1 cellular context compared by ENCODE assay signal in the genomic region with DNA sequence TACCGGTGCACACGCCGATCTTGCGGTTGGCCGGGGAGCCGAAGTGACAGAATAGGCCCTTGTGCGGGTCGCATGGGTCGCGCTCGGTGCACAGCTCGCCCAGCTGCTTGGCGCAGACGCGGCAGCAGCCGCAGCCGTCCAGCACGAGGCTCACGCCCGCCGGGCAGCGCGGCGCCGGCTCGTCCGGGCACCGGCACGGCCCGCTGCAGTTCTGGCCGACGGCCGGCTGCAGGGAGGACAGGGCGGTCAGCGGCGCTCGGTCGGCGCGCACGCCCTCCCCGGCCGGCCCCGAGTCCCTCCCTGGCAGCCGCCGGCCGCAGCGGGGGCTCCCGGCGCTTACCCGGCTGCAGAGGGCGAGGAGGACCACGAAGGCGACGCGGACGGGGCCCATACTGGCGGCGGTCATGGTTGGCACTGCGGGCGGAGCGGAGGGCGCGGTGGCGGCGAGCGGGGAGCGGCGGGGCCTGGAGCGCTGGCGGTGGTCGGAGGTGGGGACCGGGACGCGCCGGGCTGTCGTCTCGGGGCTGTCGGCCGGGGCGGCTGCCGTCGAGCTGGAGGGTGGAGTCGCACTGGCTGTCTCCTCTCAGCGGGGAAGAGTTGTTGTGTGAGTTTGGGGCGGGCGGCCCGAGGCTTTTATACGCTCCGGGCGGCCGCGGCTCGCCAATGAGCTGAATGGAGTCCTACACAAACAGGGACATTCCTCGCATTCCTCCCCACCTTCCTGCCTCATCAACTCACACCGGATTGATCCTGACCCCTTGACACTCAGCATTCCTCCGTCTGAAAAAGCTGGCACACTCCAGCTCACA.
TF ChIP-seq lines count a peak whose summit lies in the region.

Gene CCN2 (minus strand): TSS at position 606 of the 809 bp plus-strand sequence. CDS start 200 bp downstream, at position 406.

TF ChIP-seq in HEK293, 187 proteins besides CTCF, POLR2A, EP300 and RAD21 (continued from another document and continues in another):
- TF ChIP-seq ZBTB44 (tag by site-specific recombination; IDR thresholded peaks at IDR 0.05) (no peak), ZNF19 (tag by site-specific recombination; IDR thresholded peaks at IDR 0.05; ENCODE audit: low read depth) (no peak), ZEB2 (tag by site-specific recombination; IDR thresholded peaks at IDR 0.05) (peak; percentile 65), ZNF404 (tag by site-specific recombination; IDR thresholded peaks at IDR 0.05) (no peak), WT1 (tag by site-specific recombination; IDR thresholded peaks at IDR 0.05) (0 out of 2 replicates have a peak, but pooled peaks have one; percentile 33), ZNF23 (tag by site-specific recombination; IDR thresholded peaks at IDR 0.05; ENCODE audit: borderline replicate concordance) (no peak), ZNF112 (tag by site-specific recombination; IDR thresholded peaks at IDR 0.05) (no peak), GLI4 (tag by site-specific recombination; IDR thresholded peaks at IDR 0.05) (no peak), KLF1 (tag by site-specific recombination; IDR thresholded peaks at IDR 0.05) (no peak), ZNF791 (tag by site-specific recombination; IDR thresholded peaks at IDR 0.05) (no peak), ZNF274 (IDR thresholded peaks at IDR 0.05; ENCODE audit: low read length) (no peak), ZNF274 (tag by site-specific recombination; IDR thresholded peaks at IDR 0.05; ENCODE audit: borderline replicate concordance) (no peak), ZNF704 (tag by site-specific recombination; IDR thresholded peaks at IDR 0.05) (no peak), ZNF280D (tag by site-specific recombination; IDR thresholded peaks at IDR 0.05) (0 out of 2 replicates have a peak, but pooled peaks have one; percentile 40), ZNF529 (tag by site-specific recombination; IDR thresholded peaks at IDR 0.05; ENCODE audit: insufficient replicate concordance) (no peak), KLF10 (tag by site-specific recombination; IDR thresholded peaks at IDR 0.05) (no peak), ZNF2 (tag by site-specific recombination; IDR thresholded peaks at IDR 0.05) (no peak), PRDM10 (tag by site-specific recombination; IDR thresholded peaks at IDR 0.05) (0 out of 2 replicates have a peak, but pooled peaks have one; percentile 31), ZIC2 (tag by site-specific recombination; IDR thresholded peaks at IDR 0.05) (peak; percentile 40; the same call in 1 of the 2 replicates), ZNF639 (tag by site-specific recombination; IDR thresholded peaks at IDR 0.05) (peak; percentile 44; the same call in 1 of the 2 replicates), ZSCAN18 (tag by site-specific recombination; IDR thresholded peaks at IDR 0.05) (no peak), KLF8 (tag by site-specific recombination; IDR thresholded peaks at IDR 0.05) (peak; percentile 50; the same call in 1 of the 2 replicates)
- TF ChIP-seq, protein P1, sequence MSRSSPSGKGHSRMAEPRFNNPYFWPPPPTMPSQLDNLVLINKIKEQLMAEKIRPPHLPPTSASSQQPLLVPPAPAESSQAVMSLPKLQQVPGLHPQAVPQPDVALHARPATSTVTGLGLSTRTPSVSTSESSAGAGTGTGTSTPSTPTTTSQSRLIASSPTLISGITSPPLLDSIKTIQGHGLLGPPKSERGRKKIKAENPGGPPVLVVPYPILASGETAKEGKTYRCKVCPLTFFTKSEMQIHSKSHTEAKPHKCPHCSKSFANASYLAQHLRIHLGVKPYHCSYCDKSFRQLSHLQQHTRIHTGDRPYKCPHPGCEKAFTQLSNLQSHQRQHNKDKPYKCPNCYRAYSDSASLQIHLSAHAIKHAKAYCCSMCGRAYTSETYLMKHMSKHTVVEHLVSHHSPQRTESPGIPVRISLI (tag by site-specific recombination; IDR thresholded peaks at IDR 0.05): no peak
- TF ChIP-seq, protein P2, sequence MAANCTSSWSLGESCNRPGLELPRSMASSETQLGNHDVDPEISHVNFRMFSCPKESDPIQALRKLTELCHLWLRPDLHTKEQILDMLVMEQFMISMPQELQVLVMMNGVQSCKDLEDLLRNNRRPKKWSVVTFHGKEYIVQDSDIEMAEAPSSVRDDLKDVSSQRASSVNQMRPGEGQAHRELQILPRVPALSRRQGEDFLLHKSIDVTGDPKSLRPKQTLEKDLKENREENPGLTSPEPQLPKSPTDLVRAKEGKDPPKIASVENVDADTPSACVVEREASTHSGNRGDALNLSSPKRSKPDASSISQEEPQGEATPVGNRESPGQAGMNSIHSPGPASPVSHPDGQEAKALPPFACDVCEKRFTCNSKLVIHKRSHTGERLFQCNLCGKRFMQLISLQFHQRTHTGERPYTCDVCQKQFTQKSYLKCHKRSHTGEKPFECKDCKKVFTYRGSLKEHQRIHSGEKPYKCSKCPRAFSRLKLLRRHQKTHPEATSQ (tag by site-specific recombination; IDR thresholded peaks at IDR 0.05): peak; percentile 80
- TF ChIP-seq, protein P3, sequence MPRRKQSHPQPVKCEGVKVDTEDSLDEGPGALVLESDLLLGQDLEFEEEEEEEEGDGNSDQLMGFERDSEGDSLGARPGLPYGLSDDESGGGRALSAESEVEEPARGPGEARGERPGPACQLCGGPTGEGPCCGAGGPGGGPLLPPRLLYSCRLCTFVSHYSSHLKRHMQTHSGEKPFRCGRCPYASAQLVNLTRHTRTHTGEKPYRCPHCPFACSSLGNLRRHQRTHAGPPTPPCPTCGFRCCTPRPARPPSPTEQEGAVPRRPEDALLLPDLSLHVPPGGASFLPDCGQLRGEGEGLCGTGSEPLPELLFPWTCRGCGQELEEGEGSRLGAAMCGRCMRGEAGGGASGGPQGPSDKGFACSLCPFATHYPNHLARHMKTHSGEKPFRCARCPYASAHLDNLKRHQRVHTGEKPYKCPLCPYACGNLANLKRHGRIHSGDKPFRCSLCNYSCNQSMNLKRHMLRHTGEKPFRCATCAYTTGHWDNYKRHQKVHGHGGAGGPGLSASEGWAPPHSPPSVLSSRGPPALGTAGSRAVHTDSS (tag by site-specific recombination; IDR thresholded peaks at IDR 0.05): no peak; the same call in 1 of the 2 replicates
- TF ChIP-seq, protein P4, sequence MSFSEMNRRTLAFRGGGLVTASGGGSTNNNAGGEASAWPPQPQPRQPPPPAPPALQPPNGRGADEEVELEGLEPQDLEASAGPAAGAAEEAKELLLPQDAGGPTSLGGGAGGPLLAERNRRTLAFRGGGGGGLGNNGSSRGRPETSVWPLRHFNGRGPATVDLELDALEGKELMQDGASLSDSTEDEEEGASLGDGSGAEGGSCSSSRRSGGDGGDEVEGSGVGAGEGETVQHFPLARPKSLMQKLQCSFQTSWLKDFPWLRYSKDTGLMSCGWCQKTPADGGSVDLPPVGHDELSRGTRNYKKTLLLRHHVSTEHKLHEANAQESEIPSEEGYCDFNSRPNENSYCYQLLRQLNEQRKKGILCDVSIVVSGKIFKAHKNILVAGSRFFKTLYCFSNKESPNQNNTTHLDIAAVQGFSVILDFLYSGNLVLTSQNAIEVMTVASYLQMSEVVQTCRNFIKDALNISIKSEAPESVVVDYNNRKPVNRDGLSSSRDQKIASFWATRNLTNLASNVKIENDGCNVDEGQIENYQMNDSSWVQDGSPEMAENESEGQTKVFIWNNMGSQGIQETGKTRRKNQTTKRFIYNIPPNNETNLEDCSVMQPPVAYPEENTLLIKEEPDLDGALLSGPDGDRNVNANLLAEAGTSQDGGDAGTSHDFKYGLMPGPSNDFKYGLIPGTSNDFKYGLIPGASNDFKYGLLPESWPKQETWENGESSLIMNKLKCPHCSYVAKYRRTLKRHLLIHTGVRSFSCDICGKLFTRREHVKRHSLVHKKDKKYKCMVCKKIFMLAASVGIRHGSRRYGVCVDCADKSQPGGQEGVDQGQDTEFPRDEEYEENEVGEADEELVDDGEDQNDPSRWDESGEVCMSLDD (tag by site-specific recombination; IDR thresholded peaks at IDR 0.05): no peak
